9 cellular contexts compared by ENCODE assay signal in the genomic region with DNA sequence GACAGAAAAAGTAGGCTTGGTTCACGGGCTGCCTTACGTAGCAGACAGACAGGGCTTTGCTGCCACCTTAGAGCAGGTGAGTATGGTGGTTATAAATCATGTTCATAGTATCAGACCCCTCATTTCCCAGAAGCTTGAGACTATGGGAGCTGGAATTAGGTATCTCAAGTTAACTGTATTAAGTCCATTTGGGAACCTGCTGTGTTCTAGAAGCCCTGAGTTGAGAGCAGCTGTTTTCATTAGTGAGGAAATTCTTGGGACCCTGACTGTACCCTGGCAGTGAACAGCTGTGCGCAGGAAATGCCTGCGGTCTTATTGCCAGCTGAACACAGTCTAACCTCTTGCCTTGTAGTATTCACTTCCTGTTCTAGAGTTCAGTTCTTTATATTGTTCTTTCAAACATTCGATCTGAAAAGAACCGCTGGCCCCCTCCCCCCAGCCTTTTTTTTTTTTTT. TPM values are rescaled to one million over a fixed set of nuclear protein-coding genes. Genes with fewer than 3 reads are reported as not detected.
A peak's percentile ranks its signal among the peaks of the same experiment; 100 is the strongest.
DNase-seq lines count a peak whose midpoint lies in the region; ATAC-seq and TF ChIP-seq lines count a peak whose summit lies in the region.
"Had no signal": no experiment of that assay in that cellular context is flagged by ENCODE, and none has a peak within 500 bp of the region (broad histone marks: within the 10 kb centered on the region; RNA-seq: fewer than 3 reads in every experiment).

No MANE protein-coding gene starts in this region.

- peaks cover 78% of the 10 kb centered on the region for H3K36me3 ChIP-seq in SJCRH30

- H3K27ac Mint-ChIP-seq in nephron (peak overlapping the region; percentile 35 to 87 (median 45)), MCF 10A (ENCODE audit: low read depth, unreplicated experiment) (no peak overlapping the region)

- POLR2A ChIA-PET in MCF 10A (lab: Yijun Ruan, JAX) = no interaction called here

- peak overlapping the region; percentile 81 for H3K27ac ChIP-seq in SJCRH30
- H3K27ac ChIP-seq: VCaP had no signal

- H3K27me3 Mint-ChIP-seq in nephron (ENCODE audit: low read depth) (no peaks in the 10 kb centered on the region), MCF 10A (ENCODE audit: insufficient read depth, unreplicated experiment) (no peaks in the 10 kb centered on the region)

- no peak overlapping the region for H3K4me3 ChIP-seq in SJCRH30
- H3K4me3 ChIP-seq in astrocyte of the spinal cord (ENCODE audit: low read depth, low read length) = no peak overlapping the region

- H3K36me3 Mint-ChIP-seq in nephron (ENCODE audit: low read depth) (peaks cover 47% of the 10 kb centered on the region), MCF 10A (ENCODE audit: insufficient read depth, unreplicated experiment) (peaks cover 63% of the 10 kb centered on the region)

- no peak for TF ChIP-seq CTCF in astrocyte of the spinal cord (IDR thresholded peaks at IDR 0.05; ENCODE audit: low read depth, low read length)
- TF ChIP-seq CTCF in nephron (IDR thresholded peaks at IDR 0.05; ENCODE audit: unreplicated experiment in 3 of 3) = no peak
- no peak for TF ChIP-seq CTCF in MCF 10A (IDR thresholded peaks at IDR 0.05; ENCODE audit: unreplicated experiment)

- peaks cover 48% of the 10 kb centered on the region for H3K4me1 ChIP-seq in SJCRH30

- peaks cover 10% of the 10 kb centered on the region for H3K4me1 Mint-ChIP-seq in nephron
- H3K4me1 Mint-ChIP-seq in MCF 10A (ENCODE audit: insufficient read depth, unreplicated experiment) = no peaks in the 10 kb centered on the region

- CTCF ChIA-PET in MCF 10A (lab: Yijun Ruan, JAX) = interaction anchor here (0.6 to 0.7 kb wide), 3 partner anchors 12 to 678 kb away, joined by 3 to 4 read pairs (median 3); no protein-coding TSS in a partner anchor

- peak; percentile 95 for ATAC-seq in GM18870 (IDR thresholded peaks at IDR 0.05; ENCODE audit: unreplicated experiment)
- peak; percentile 99 for ATAC-seq in HG02981 (IDR thresholded peaks at IDR 0.05; ENCODE audit: unreplicated experiment)

- in situ Hi-C loops in astrocyte of the spinal cord (cut with HindIII; ENCODE audit: low sequenced_read_pairs) = no loop called here

- H3K4me3 Mint-ChIP-seq in nephron = no peak overlapping the region
- H3K4me3 Mint-ChIP-seq in MCF 10A (ENCODE audit: unreplicated experiment) = no peak overlapping the region

- DNase-seq in SJCRH30 (peak; percentile 96 to 99), astrocyte of the spinal cord (ENCODE audit: low read depth, low spot score) (peak; percentile 85), cerebellum (ENCODE audit: low spot score) (no peak), MCF 10A (ENCODE audit: unreplicated experiment) (no peak), AG20443 (ENCODE audit: low spot score) (no peak)

- BruUV-seq in MCF 10A (replicated peaks; lab: Mats Ljungman, UMichigan) = no TSS peak

- H3K9me3 ChIP-seq in SJCRH30 (replicated peaks) = no peaks in the 10 kb centered on the region

- H3K9me3 Mint-ChIP-seq in nephron (no peaks in the 10 kb centered on the region), MCF 10A (ENCODE audit: unreplicated experiment) (no peaks in the 10 kb centered on the region)

- no peaks in the 10 kb centered on the region for H3K27me3 ChIP-seq in SJCRH30

- intact Hi-C loops in MCF 10A (cut with micrococcal nuclease) = no loop called here

RNA-seq across cellular contexts. Expression of gene UGCG, which starts 29.8 kb away (rescaled TPM):
- total RNA-seq in SJCRH30 (2014; rRNA removed; shearing (Covaris generic)) = 124 and 139 TPM in 2 replicates
- total RNA-seq in cerebellum = 47.1 TPM
- 29.5 and 31.4 TPM in 2 replicates for total RNA-seq in MCF 10A (2022)

Comparison
In these comparisons a context has a peak if more than half of its experiments do, and no peak if none do; other contexts are left out.
1. DNase-seq: peak in SJCRH30 (2 of 2) and astrocyte of the spinal cord (single experiment); none in cerebellum (single experiment), MCF 10A (single experiment) and AG20443 (single experiment).